In genomic region chr6:138182939-138183791, GRCh38 we compare ENCODE assay signal across 15 cellular contexts. TPM values are rescaled to one million over a fixed set of nuclear protein-coding genes. Genes with fewer than 3 reads are reported as not detected.
DNase-seq lines count a peak whose midpoint lies in the region; ATAC-seq and TF ChIP-seq lines count a peak whose summit lies in the region.
"Had no signal": no experiment of that assay in that cellular context is flagged by ENCODE, and none has a peak within 500 bp of the region (broad histone marks: within the 10 kb centered on the region; RNA-seq: fewer than 3 reads in every experiment).

No MANE protein-coding gene starts in this region.

- H3K27me3 ChIP-seq in endodermal cell (ENCODE audit: control insufficient read depth, insufficient read depth, low read length, poor library complexity, severe bottlenecking) (no peaks in the 10 kb centered on the region), neural progenitor cell (no peaks in the 10 kb centered on the region)
- H3K27me3 ChIP-seq: BLaER1 treated with 17β-estradiol and CSF1 and Interleukin-3, amounts not matched to agents 10 nM and 100 nM; cardiac muscle cell had no signal

- intact Hi-C loops in activated CD4-positive, alpha-beta memory T cell treated with anti-CD3 and anti-CD28 coated beads for 36 hours (cut with micrococcal nuclease): no loop called here

- in situ Hi-C loops in G401 (cut with HindIII; ENCODE audit: low sequenced_read_pairs): no loop called here

- H3K79me2 ChIP-seq in neural progenitor cell (ENCODE audit: low read depth): no peaks in the 10 kb centered on the region

- H3K9me3 Mint-ChIP-seq in endodermal cell (peaks cover 3% of the 10 kb centered on the region), neural progenitor cell (peaks cover 5% of the 10 kb centered on the region)
- H3K9me3 Mint-ChIP-seq in activated T-cell treated with anti-CD3 and anti-CD28 coated beads, Interleukin-2, amount 50 U/mL, for 24 hours: peaks cover 4% of the 10 kb centered on the region
- H3K9me3 Mint-ChIP-seq in activated CD4-positive, alpha-beta memory T cell treated with anti-CD3 and anti-CD28 coated beads for 36 hours: peaks cover 9% of the 10 kb centered on the region

- POLR2A ChIA-PET in activated CD4-positive, alpha-beta memory T cell treated with anti-CD3 and anti-CD28 coated beads for 36 hours (lab: Charles Lee): no interaction called here

- H3K27ac ChIP-seq in endodermal cell (ENCODE audit: low read depth, low read length) (no peak overlapping the region), neural progenitor cell (peak overlapping the region; percentile 66)
- H3K27ac ChIP-seq: BLaER1 treated with 17β-estradiol and CSF1 and Interleukin-3, amounts not matched to agents 10 nM and 100 nM; cardiac muscle cell had no signal

- 56 to 62% methylated on average over 7 to 8 of the region's 8 CpGs for WGBS in endodermal cell (ENCODE audit: insufficient coverage in 1 of 2, insufficient read length in 1 of 2), 2 experiments

- H4K20me1 ChIP-seq in neural progenitor cell (ENCODE audit: low read depth): no peaks in the 10 kb centered on the region
- H4K20me1 ChIP-seq: BLaER1 treated with 17β-estradiol and CSF1 and Interleukin-3, amounts not matched to agents 10 nM and 100 nM had no signal

- CTCF ChIA-PET in activated CD4-positive, alpha-beta memory T cell treated with anti-CD3 and anti-CD28 coated beads for 36 hours (lab: Charles Lee): no interaction called here

- H3K4me3 Mint-ChIP-seq in endodermal cell: no peak overlapping the region
- H3K4me3 Mint-ChIP-seq in neural progenitor cell: no peak overlapping the region
- no peak overlapping the region for H3K4me3 Mint-ChIP-seq in activated T-cell treated with anti-CD3 and anti-CD28 coated beads, Interleukin-2, amount 50 U/mL, for 24 hours
- H3K4me3 Mint-ChIP-seq in activated CD4-positive, alpha-beta memory T cell treated with anti-CD3 and anti-CD28 coated beads for 36 hours: no peak overlapping the region
- H3K4me3 Mint-ChIP-seq: nephron progenitor cell had no signal

- H3K9me3 ChIP-seq in endodermal cell (ENCODE audit: control insufficient read depth, low read length): no peaks in the 10 kb centered on the region
- no peaks in the 10 kb centered on the region for H3K9me3 ChIP-seq in neural progenitor cell (ENCODE audit: low read depth)

- H3K36me3 ChIP-seq in endodermal cell (ENCODE audit: control insufficient read depth, insufficient read depth, low read length): no peaks in the 10 kb centered on the region
- no peaks in the 10 kb centered on the region for H3K36me3 ChIP-seq in neural progenitor cell
- H3K36me3 ChIP-seq: BLaER1 treated with 17β-estradiol and CSF1 and Interleukin-3, amounts not matched to agents 10 nM and 100 nM; cardiac muscle cell had no signal

- H3K9ac ChIP-seq in endodermal cell (ENCODE audit: extremely low read depth, low read length, poor library complexity, severe bottlenecking) (no peak overlapping the region), neural progenitor cell (no peak overlapping the region)
- H3K9ac ChIP-seq: BLaER1 treated with 17β-estradiol and CSF1 and Interleukin-3, amounts not matched to agents 10 nM and 100 nM had no signal

- H3K27me3 Mint-ChIP-seq in endodermal cell (ENCODE audit: insufficient read depth) (no peaks in the 10 kb centered on the region), neural progenitor cell (ENCODE audit: insufficient read depth, low read depth) (no peaks in the 10 kb centered on the region)
- peaks cover 41% of the 10 kb centered on the region for H3K27me3 Mint-ChIP-seq in activated T-cell treated with anti-CD3 and anti-CD28 coated beads, Interleukin-2, amount 50 U/mL, for 24 hours
- peaks cover 23% of the 10 kb centered on the region for H3K27me3 Mint-ChIP-seq in activated CD4-positive, alpha-beta memory T cell treated with anti-CD3 and anti-CD28 coated beads for 36 hours

- H3K4me3 ChIP-seq in endodermal cell (ENCODE audit: low read length): no peak overlapping the region
- peak overlapping the region; percentile 4 for H3K4me3 ChIP-seq in neural progenitor cell
- H3K4me3 ChIP-seq: BLaER1 treated with 17β-estradiol and CSF1 and Interleukin-3, amounts not matched to agents 10 nM and 100 nM; cardiac muscle cell had no signal

- no peak for ATAC-seq in HG03460 (IDR thresholded peaks at IDR 0.05; ENCODE audit: unreplicated experiment)

- TF ChIP-seq CTCF in endodermal cell (conservative IDR thresholded peaks at IDR 0.05): no peak
- no peak for TF ChIP-seq CTCF in neural progenitor cell (IDR thresholded peaks at IDR 0.05)

- peaks cover 27% of the 10 kb centered on the region for H3F3A ChIP-seq in neural progenitor cell (ENCODE audit: low read depth)

- H3K4me2 ChIP-seq in neural progenitor cell: peak overlapping the region; percentile 53
- H3K4me2 ChIP-seq: BLaER1 treated with 17β-estradiol and CSF1 and Interleukin-3, amounts not matched to agents 10 nM and 100 nM had no signal

- no peak overlapping the region for H2AFZ ChIP-seq in neural progenitor cell (replicated peaks)

- H3K36me3 Mint-ChIP-seq in endodermal cell (ENCODE audit: low read depth) (peaks cover 3% of the 10 kb centered on the region), neural progenitor cell (no peaks in the 10 kb centered on the region)
- H3K36me3 Mint-ChIP-seq in activated T-cell treated with anti-CD3 and anti-CD28 coated beads, Interleukin-2, amount 50 U/mL, for 24 hours (ENCODE audit: low read depth): no peaks in the 10 kb centered on the region
- H3K36me3 Mint-ChIP-seq in activated CD4-positive, alpha-beta memory T cell treated with anti-CD3 and anti-CD28 coated beads for 36 hours: no peaks in the 10 kb centered on the region

- H3K4me1 Mint-ChIP-seq in endodermal cell: peaks cover 16% of the 10 kb centered on the region
- H3K4me1 Mint-ChIP-seq in neural progenitor cell: peaks cover 11% of the 10 kb centered on the region
- H3K4me1 Mint-ChIP-seq in activated T-cell treated with anti-CD3 and anti-CD28 coated beads, Interleukin-2, amount 50 U/mL, for 24 hours (ENCODE audit: low read depth): no peaks in the 10 kb centered on the region
- H3K4me1 Mint-ChIP-seq in activated CD4-positive, alpha-beta memory T cell treated with anti-CD3 and anti-CD28 coated beads for 36 hours (ENCODE audit: low read depth): no peaks in the 10 kb centered on the region
- H3K4me1 Mint-ChIP-seq: nephron progenitor cell had no signal

- H3K4me1 ChIP-seq in endodermal cell (ENCODE audit: control insufficient read depth, insufficient read depth, low read length) (peaks cover 14% of the 10 kb centered on the region), neural progenitor cell (peaks cover 43% of the 10 kb centered on the region)
- H3K4me1 ChIP-seq: BLaER1 treated with 17β-estradiol and CSF1 and Interleukin-3, amounts not matched to agents 10 nM and 100 nM had no signal

- H3K27ac Mint-ChIP-seq in endodermal cell: peak overlapping the region; percentile 49
- H3K27ac Mint-ChIP-seq in neural progenitor cell: peak overlapping the region; percentile 2
- no peak overlapping the region for H3K27ac Mint-ChIP-seq in activated T-cell treated with anti-CD3 and anti-CD28 coated beads, Interleukin-2, amount 50 U/mL, for 24 hours
- H3K27ac Mint-ChIP-seq in activated CD4-positive, alpha-beta memory T cell treated with anti-CD3 and anti-CD28 coated beads for 36 hours: no peak overlapping the region
- H3K27ac Mint-ChIP-seq: nephron progenitor cell had no signal

- DNase-seq in G401 (ENCODE audit: low spot score): peak; percentile 74
- DNase-seq in NCI-H2196 (lab: John Stamatoyannopoulos, UW; ENCODE audit: unreplicated experiment): peak; percentile 71
- peak; percentile 52 for DNase-seq in endodermal cell
- peak; percentile 47 for DNase-seq in neural progenitor cell (ENCODE audit: low spot score)
- DNase-seq in activated T-cell treated with anti-CD3 and anti-CD28 coated beads, Interleukin-2, amount 50 U/mL, for 24 hours: no peak
- DNase-seq in activated CD4-positive, alpha-beta memory T cell treated with anti-CD3 and anti-CD28 coated beads for 36 hours: no peak
- DNase-seq in NK-92 (lab: John Stamatoyannopoulos, UW; ENCODE audit: unreplicated experiment): no peak
- DNase-seq: activated CD4-positive, CD25-positive, alpha-beta regulatory T cell; NCI-H226; nephron progenitor cell; stimulated activated CD8-positive, alpha-beta memory T cell treated with anti-CD3 and anti-CD28 coated beads, Interleukin-4, amount 100 ng/mL, for 48 hours had no signal

RNA-seq across cellular contexts. Expression of gene ARFGEF3, which starts 21.4 kb away (rescaled TPM):
- not detected in 2 replicates for total RNA-seq in G401 (2014; rRNA removed; shearing (Covaris generic))
- total RNA-seq in endodermal cell (10 to 100 TPM; 10.9 to 14.3 TPM), neural progenitor cell (ENCODE audit: low replicate concordance) (3.2 and 3.8 TPM in 2 replicates)
- polyA plus RNA-seq in endodermal cell (2013, experiment 1 of 2): 1.6 TPM
- 1.7 TPM for polyA plus RNA-seq in endodermal cell (2013, experiment 2 of 2)
- total RNA-seq in activated CD4-positive, alpha-beta memory T cell treated with anti-CD3 and anti-CD28 coated beads for 36 hours: under 1 TPM; 0.71 to 0.85 TPM

RNA-seq across cellular contexts. Expression of gene PBOV1, which starts 35.1 kb away (rescaled TPM):
- total RNA-seq in G401 (2014; rRNA removed; shearing (Covaris generic)): not detected in 2 replicates
- total RNA-seq in endodermal cell: not detected
- polyA plus RNA-seq in endodermal cell (2013, experiment 1 of 2): not detected
- not detected for polyA plus RNA-seq in endodermal cell (2013, experiment 2 of 2)
- not detected in 2 replicates for total RNA-seq in neural progenitor cell (ENCODE audit: low replicate concordance)
- not detected for total RNA-seq in activated CD4-positive, alpha-beta memory T cell treated with anti-CD3 and anti-CD28 coated beads for 36 hours
- total RNA-seq: cardiac muscle cell had no signal
- polyA plus RNA-seq: cardiac muscle cell, keratinocyte had no signal

Comparison
In these comparisons a context has a peak if more than half of its experiments do, and no peak if none do; other contexts are left out.
1. DNase-seq: peak in G401 (single experiment), NCI-H2196 (single experiment), endodermal cell (single experiment) and neural progenitor cell (single experiment); none in activated T-cell treated with anti-CD3 and anti-CD28 coated beads, Interleukin-2, amount 50 U/mL, for 24 hours (single experiment), activated CD4-positive, alpha-beta memory T cell treated with anti-CD3 and anti-CD28 coated beads for 36 hours (single experiment) and NK-92 (single experiment).
2. H3K27ac Mint-ChIP-seq: peak in endodermal cell (single experiment) and neural progenitor cell (single experiment); none in activated T-cell treated with anti-CD3 and anti-CD28 coated beads, Interleukin-2, amount 50 U/mL, for 24 hours (single experiment) and activated CD4-positive, alpha-beta memory T cell treated with anti-CD3 and anti-CD28 coated beads for 36 hours (single experiment).